19 cellular contexts compared by ENCODE assay signal in the genomic region with DNA sequence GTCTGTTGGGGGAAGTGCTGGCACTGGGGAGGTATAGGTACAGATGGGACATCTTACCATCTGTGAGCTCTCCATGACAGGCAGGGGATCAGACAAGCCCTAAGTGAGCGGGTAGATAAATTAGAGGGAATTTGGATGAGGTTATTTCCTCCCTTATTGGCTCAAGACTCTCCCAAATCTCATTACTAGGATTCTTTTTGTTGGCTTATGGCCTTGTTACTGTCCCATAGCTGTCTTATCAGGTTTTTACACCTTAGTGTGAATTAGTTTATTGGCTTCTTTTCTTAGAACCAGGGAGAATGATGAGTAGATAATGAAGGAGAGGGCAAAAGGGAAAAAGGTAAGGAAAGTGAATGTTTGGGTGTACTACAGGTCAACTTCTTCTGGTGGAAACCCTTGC.
"Had no signal": no experiment of that assay in that cellular context is flagged by ENCODE, and none has a peak within 500 bp of the region (broad histone marks: within the 10 kb centered on the region; RNA-seq: fewer than 3 reads in every experiment).

No MANE protein-coding gene starts in this region.

- DNase-seq: activated CD4-positive, alpha-beta T cell treated with anti-CD3 and anti-CD28 coated beads for 4 hours; activated CD4-positive, alpha-beta T cell treated with anti-CD3 and anti-CD28 coated beads, Interleukin-2, amount 50 U/mL, for 48 hours; activated CD4-positive, CD25-positive, alpha-beta regulatory T cell; activated effector memory CD4-positive, alpha-beta T cell treated with Interleukin-2 at 50 U/mL for 16 hours; activated naive CD4-positive, alpha-beta T cell treated with anti-CD3 and anti-CD28 coated beads for 36 hours; activated naive CD8-positive, alpha-beta T cell treated with anti-CD3 and anti-CD28 coated beads, Interleukin-2, amount 10 ng/mL, durations not matched to agents 7 days and 5 days; activated T-cell treated with anti-CD3 and anti-CD28 coated beads, Interleukin-2, amount 50 U/mL, for 72 hours; amygdala; foreskin fibroblast; left colon; lower lobe of right lung; natural killer cell; pancreas; psoas muscle; right cardiac atrium; stimulated activated CD4-positive, alpha-beta T cell treated with anti-CD3 and anti-CD28 coated beads, Interleukin-12 subunit alpha, Interleukin-12 subunit beta, amount 100 ng/mL, for 4 hours; substantia nigra; T1000; thyroid gland had no signal

- H3K9me3 ChIP-seq: lower lobe of right lung, pancreas, psoas muscle, thyroid gland had no signal

- ATAC-seq: activated T-cell treated with anti-CD3 and anti-CD28 coated beads, Interleukin-2, amount 50 U/mL, for 72 hours; left colon; lower lobe of right lung; natural killer cell; pancreas; psoas muscle had no signal

- H3K36me3 ChIP-seq: lower lobe of right lung, pancreas, thyroid gland had no signal

- H3K27me3 ChIP-seq: pancreas, thyroid gland had no signal

- H3K27ac ChIP-seq: lower lobe of right lung, pancreas, psoas muscle, thyroid gland had no signal

- H3K4me1 ChIP-seq: lower lobe of right lung, pancreas, thyroid gland had no signal

- H3K4me3 ChIP-seq: lower lobe of right lung, pancreas, psoas muscle, thyroid gland had no signal
